Comparison of ENCODE assay signal across 8 cellular contexts in the genomic region with DNA sequence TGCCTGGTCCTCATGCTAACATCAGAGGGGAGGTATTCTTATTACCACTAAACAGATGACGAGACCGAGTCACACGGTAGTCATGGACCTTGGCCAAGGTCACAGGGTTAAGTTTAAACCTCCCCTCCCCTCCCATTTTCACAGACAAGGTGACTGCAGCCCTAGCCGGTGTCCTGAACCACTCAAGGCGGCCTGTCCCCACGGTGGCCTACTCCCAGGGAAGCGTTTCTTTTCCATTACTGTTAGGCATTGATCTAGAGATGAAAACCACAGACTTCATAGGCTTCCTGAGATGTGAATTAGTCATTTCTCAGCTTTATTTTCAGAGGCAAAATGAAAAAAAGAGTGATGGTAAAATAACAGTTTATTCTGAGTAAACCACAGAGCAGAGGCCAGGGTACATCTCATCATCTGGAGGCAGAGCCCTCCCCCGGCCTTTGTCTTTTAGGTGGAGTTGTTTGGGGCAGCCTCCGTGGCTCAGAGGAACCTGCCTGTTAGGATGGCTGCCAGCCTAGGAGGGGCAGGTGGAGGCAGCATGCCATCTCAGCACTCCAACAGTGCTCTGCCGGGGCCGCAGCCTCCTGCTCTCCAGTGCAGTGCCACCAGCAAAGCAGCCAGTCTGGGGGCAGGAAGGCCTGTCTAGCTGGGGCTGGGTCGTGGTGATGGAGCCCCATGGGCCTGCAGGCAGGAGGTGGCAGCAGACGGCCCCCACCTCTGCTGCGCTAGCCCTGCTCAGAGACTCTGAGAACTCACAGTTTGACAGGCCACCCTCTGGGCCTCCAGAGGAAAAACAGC.
A peak's percentile ranks its signal among the peaks of the same experiment; 100 is the strongest.
DNase-seq lines count a peak whose midpoint lies in the region; ATAC-seq and TF ChIP-seq lines count a peak whose summit lies in the region.

No MANE protein-coding gene starts in this region.

- H3K27ac Mint-ChIP-seq in Calu3 (ENCODE audit: unreplicated experiment), result no peak overlapping the region

- H3K4me3 Mint-ChIP-seq in Calu3 (ENCODE audit: low read depth, unreplicated experiment), result no peak overlapping the region

- H3K9me3 ChIP-seq in BE2C (no peaks in the 10 kb centered on the region), esophagus muscularis mucosa (no peaks in the 10 kb centered on the region)

- WGBS in esophagus muscularis mucosa, result 33% methylated on average over 12 of the region's 14 CpGs

- peaks cover 9% of the 10 kb centered on the region for H3K36me3 Mint-ChIP-seq in Calu3 (ENCODE audit: insufficient read depth, unreplicated experiment)

- H3K9ac ChIP-seq in rectal smooth muscle tissue (ENCODE audit: low read length), result no peak overlapping the region

- H3K4me1 ChIP-seq in BE2C (peaks cover 10% of the 10 kb centered on the region), esophagus muscularis mucosa (peaks cover 70 to 79% (median 72%) of the 10 kb centered on the region in 4 donors), rectal smooth muscle tissue (ENCODE audit: control insufficient read depth, insufficient read depth, low read length) (peaks cover 38% of the 10 kb centered on the region)

- H3K36me3 ChIP-seq in BE2C (no peaks in the 10 kb centered on the region), esophagus muscularis mucosa (no peaks in the 10 kb centered on the region), rectal smooth muscle tissue (ENCODE audit: control insufficient read depth, insufficient read depth, low read length) (no peaks in the 10 kb centered on the region)

- CTCF ChIA-PET in Calu3 (lab: Charles Lee), result no interaction called here

- DNase-seq in BE2C (peak; percentile 55), NCI-H1105 (lab: John Stamatoyannopoulos, UW) (peak; percentile 29), esophagus muscularis mucosa (ENCODE audit: extremely low spot score) (no peak), Calu3 (no peak)
- DNase-seq in activated CD8-positive, alpha-beta memory T cell treated with anti-CD3 and anti-CD28 coated beads, Interleukin-2, amount 50 U/mL, for 48 hours, result peak; percentile 85

- no peak for TF ChIP-seq POLR2A in esophagus muscularis mucosa (IDR thresholded peaks at IDR 0.05; ENCODE audit: low read depth)

- ATAC-seq in GM21526 (IDR thresholded peaks at IDR 0.05; ENCODE audit: low FRiP score, unreplicated experiment) (peak; percentile 38), GM18873 (IDR thresholded peaks at IDR 0.05; ENCODE audit: low FRiP score, unreplicated experiment) (no peak)

- H3K27me3 Mint-ChIP-seq in Calu3 (ENCODE audit: unreplicated experiment), result no peaks in the 10 kb centered on the region

- TF ChIP-seq CTCF in BE2C (IDR thresholded peaks at IDR 0.05; ENCODE audit: low read depth, low read length), result 0 out of 2 replicates have a peak, but pooled peaks have one; percentile 2
- TF ChIP-seq CTCF in esophagus muscularis mucosa (IDR thresholded peaks at IDR 0.05), result no peak
- no peak for TF ChIP-seq CTCF in Calu3 (IDR thresholded peaks at IDR 0.05; ENCODE audit: unreplicated experiment)

- intact Hi-C loops in esophagus muscularis mucosa (cut with DNase I) (no loop called here), Calu3 (cut with micrococcal nuclease; ENCODE audit: unreplicated experiment) (no loop called here)

- no TSS peak for BruUV-seq in Calu3 (replicated peaks; lab: Mats Ljungman, UMichigan)

- H3K27ac ChIP-seq in esophagus muscularis mucosa (replicated peaks in 1 of 4), result peak overlapping the region; percentile 57 to 80 (median 74)
- H3K27ac ChIP-seq in rectal smooth muscle tissue (ENCODE audit: low read depth, low read length), result peak overlapping the region; percentile 90

- no peaks in the 10 kb centered on the region for H3K27me3 ChIP-seq in BE2C
- no peaks in the 10 kb centered on the region for H3K27me3 ChIP-seq in esophagus muscularis mucosa
- H3K27me3 ChIP-seq in rectal smooth muscle tissue (ENCODE audit: control insufficient read depth, insufficient read depth, low read length), result no peaks in the 10 kb centered on the region

- H3K9me3 Mint-ChIP-seq in Calu3 (ENCODE audit: low read depth, unreplicated experiment), result peaks cover 2% of the 10 kb centered on the region

- no peak for TF ChIP-seq EP300 in esophagus muscularis mucosa (IDR thresholded peaks at IDR 0.05)

- H3K4me1 Mint-ChIP-seq in Calu3 (ENCODE audit: low read depth, unreplicated experiment), result peaks cover 7% of the 10 kb centered on the region

- H3K4me3 ChIP-seq in BE2C (ENCODE audit: low read depth, low read length) (no peak overlapping the region), esophagus muscularis mucosa (peak overlapping the region in 1 of 4 donors; percentile 20), rectal smooth muscle tissue (ENCODE audit: low read length) (peak overlapping the region; percentile 12)

Comparison
In these comparisons a context has a peak if more than half of its experiments do, and no peak if none do; other contexts are left out.
1. DNase-seq: peak in BE2C (single experiment), NCI-H1105 (single experiment) and activated CD8-positive, alpha-beta memory T cell treated with anti-CD3 and anti-CD28 coated beads, Interleukin-2, amount 50 U/mL, for 48 hours (single experiment); none in esophagus muscularis mucosa (single experiment) and Calu3 (single experiment).